Comparison of ENCODE assay signal across 2 cellular contexts in the genomic region with DNA sequence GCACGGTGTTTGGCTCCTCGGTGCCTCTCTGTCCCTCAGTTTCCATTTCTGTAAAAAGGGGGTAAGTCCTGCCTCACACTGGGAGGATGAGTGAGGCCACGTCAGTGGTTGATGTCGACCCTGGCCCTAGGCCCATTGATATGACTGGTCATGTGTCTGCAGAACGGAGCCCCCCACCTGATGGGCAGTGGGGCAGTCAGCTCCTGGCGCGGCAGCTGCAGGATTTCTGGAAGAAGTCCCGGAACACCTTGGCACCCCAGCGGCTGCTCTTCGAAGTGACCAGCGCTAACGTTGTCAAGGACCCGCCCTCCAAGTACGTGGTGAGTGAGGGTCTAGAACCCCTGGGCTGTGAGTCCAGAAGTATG.
TF ChIP-seq lines count a peak whose summit lies in the region.

No MANE protein-coding gene starts in this region.

TF ChIP-seq in A549, 52 proteins besides CTCF, POLR2A, EP300 and RAD21:
- no peak for TF ChIP-seq ZC3H11A (IDR thresholded peaks at IDR 0.05)
- no peak for TF ChIP-seq EHMT2 (IDR thresholded peaks at IDR 0.05; ENCODE audit: low read depth)
TF ChIP-seq in A549: peak in this region for 0.

TF ChIP-seq in H1, 55 proteins besides CTCF, POLR2A, EP300 and RAD21:
- TF ChIP-seq SUZ12 (IDR thresholded peaks at IDR 0.05; ENCODE audit: low read length) (no peak), ATF3 (IDR thresholded peaks at IDR 0.05; ENCODE audit: insufficient read depth, low read depth, low read length) (no peak), SIRT6 (IDR thresholded peaks at IDR 0.05; ENCODE audit: low read length) (no peak), TBP (IDR thresholded peaks at IDR 0.05; ENCODE audit: low read depth, low read length) (no peak), PHF8 (conservative IDR thresholded peaks at IDR 0.05; ENCODE audit: low read depth, low read length) (no peak), TAF1 (IDR thresholded peaks at IDR 0.05; ENCODE audit: low read depth, low read length) (no peak), SIX5 (IDR thresholded peaks at IDR 0.05; ENCODE audit: low read depth, low read length) (no peak), HDAC2 (IDR thresholded peaks at IDR 0.05; ENCODE audit: borderline replicate concordance in 1 of 2, low read depth in 2 of 2, low read length in 2 of 2) (no peak), POLR2AphosphoS5 (IDR thresholded peaks at IDR 0.05; ENCODE audit: low read depth, low read length) (no peak), TCF12 (IDR thresholded peaks at IDR 0.05; ENCODE audit: low read depth, low read length) (no peak)
- TF ChIP-seq, protein P1, sequence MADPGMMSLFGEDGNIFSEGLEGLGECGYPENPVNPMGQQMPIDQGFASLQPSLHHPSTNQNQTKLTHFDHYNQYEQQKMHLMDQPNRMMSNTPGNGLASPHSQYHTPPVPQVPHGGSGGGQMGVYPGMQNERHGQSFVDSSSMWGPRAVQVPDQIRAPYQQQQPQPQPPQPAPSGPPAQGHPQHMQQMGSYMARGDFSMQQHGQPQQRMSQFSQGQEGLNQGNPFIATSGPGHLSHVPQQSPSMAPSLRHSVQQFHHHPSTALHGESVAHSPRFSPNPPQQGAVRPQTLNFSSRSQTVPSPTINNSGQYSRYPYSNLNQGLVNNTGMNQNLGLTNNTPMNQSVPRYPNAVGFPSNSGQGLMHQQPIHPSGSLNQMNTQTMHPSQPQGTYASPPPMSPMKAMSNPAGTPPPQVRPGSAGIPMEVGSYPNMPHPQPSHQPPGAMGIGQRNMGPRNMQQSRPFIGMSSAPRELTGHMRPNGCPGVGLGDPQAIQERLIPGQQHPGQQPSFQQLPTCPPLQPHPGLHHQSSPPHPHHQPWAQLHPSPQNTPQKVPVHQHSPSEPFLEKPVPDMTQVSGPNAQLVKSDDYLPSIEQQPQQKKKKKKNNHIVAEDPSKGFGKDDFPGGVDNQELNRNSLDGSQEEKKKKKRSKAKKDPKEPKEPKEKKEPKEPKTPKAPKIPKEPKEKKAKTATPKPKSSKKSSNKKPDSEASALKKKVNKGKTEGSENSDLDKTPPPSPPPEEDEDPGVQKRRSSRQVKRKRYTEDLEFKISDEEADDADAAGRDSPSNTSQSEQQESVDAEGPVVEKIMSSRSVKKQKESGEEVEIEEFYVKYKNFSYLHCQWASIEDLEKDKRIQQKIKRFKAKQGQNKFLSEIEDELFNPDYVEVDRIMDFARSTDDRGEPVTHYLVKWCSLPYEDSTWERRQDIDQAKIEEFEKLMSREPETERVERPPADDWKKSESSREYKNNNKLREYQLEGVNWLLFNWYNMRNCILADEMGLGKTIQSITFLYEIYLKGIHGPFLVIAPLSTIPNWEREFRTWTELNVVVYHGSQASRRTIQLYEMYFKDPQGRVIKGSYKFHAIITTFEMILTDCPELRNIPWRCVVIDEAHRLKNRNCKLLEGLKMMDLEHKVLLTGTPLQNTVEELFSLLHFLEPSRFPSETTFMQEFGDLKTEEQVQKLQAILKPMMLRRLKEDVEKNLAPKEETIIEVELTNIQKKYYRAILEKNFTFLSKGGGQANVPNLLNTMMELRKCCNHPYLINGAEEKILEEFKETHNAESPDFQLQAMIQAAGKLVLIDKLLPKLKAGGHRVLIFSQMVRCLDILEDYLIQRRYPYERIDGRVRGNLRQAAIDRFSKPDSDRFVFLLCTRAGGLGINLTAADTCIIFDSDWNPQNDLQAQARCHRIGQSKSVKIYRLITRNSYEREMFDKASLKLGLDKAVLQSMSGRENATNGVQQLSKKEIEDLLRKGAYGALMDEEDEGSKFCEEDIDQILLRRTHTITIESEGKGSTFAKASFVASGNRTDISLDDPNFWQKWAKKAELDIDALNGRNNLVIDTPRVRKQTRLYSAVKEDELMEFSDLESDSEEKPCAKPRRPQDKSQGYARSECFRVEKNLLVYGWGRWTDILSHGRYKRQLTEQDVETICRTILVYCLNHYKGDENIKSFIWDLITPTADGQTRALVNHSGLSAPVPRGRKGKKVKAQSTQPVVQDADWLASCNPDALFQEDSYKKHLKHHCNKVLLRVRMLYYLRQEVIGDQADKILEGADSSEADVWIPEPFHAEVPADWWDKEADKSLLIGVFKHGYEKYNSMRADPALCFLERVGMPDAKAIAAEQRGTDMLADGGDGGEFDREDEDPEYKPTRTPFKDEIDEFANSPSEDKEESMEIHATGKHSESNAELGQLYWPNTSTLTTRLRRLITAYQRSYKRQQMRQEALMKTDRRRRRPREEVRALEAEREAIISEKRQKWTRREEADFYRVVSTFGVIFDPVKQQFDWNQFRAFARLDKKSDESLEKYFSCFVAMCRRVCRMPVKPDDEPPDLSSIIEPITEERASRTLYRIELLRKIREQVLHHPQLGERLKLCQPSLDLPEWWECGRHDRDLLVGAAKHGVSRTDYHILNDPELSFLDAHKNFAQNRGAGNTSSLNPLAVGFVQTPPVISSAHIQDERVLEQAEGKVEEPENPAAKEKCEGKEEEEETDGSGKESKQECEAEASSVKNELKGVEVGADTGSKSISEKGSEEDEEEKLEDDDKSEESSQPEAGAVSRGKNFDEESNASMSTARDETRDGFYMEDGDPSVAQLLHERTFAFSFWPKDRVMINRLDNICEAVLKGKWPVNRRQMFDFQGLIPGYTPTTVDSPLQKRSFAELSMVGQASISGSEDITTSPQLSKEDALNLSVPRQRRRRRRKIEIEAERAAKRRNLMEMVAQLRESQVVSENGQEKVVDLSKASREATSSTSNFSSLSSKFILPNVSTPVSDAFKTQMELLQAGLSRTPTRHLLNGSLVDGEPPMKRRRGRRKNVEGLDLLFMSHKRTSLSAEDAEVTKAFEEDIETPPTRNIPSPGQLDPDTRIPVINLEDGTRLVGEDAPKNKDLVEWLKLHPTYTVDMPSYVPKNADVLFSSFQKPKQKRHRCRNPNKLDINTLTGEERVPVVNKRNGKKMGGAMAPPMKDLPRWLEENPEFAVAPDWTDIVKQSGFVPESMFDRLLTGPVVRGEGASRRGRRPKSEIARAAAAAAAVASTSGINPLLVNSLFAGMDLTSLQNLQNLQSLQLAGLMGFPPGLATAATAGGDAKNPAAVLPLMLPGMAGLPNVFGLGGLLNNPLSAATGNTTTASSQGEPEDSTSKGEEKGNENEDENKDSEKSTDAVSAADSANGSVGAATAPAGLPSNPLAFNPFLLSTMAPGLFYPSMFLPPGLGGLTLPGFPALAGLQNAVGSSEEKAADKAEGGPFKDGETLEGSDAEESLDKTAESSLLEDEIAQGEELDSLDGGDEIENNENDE (IDR thresholded peaks at IDR 0.05; ENCODE audit: insufficient replicate concordance, low read length), result no peak
